Comparison of ENCODE assay signal across 11 cellular contexts in genomic region chr19:15291666-15292065, GRCh38. TPM values are rescaled to one million over a fixed set of nuclear protein-coding genes. Genes with fewer than 3 reads are reported as not detected.
DNase-seq lines count a peak whose midpoint lies in the region; ATAC-seq and TF ChIP-seq lines count a peak whose summit lies in the region.
"Had no signal": no experiment of that assay in that cellular context is flagged by ENCODE, and none has a peak within 500 bp of the region (broad histone marks: within the 10 kb centered on the region; RNA-seq: fewer than 3 reads in every experiment).

No MANE protein-coding gene starts in this region.

- peak overlapping the region; percentile 30 for H3K27ac ChIP-seq in DOHH2 (ENCODE audit: low read depth, low read length)
- H3K27ac ChIP-seq: left lung, tibial artery had no signal

- H3K9me2 ChIP-seq in DOHH2 (replicated peaks; ENCODE audit: control insufficient read depth, low read length) = no peaks in the 10 kb centered on the region

- DNase-seq in naive thymus-derived CD8-positive, alpha-beta T cell = no peak
- no peak for DNase-seq in DMS79 treated with DMSO at 0.1 percent for 48 hours (lab: John Stamatoyannopoulos, UW)
- DNase-seq in DMS53 treated with DMSO at 0.1 percent for 48 hours (lab: John Stamatoyannopoulos, UW; ENCODE audit: unreplicated experiment) = no peak
- DNase-seq: Calu3, left lung, nucleus accumbens, tibial artery had no signal

- peak overlapping the region in 2 of 4 donors; percentile 64 to 69 for H3K4me3 Mint-ChIP-seq in IgD-negative memory B cell
- peak overlapping the region; percentile 72 for H3K4me3 Mint-ChIP-seq in activated naive CD8-positive, alpha-beta T cell
- peak overlapping the region in 7 of 10 donors; percentile 65 to 90 (median 79) for H3K4me3 Mint-ChIP-seq in naive thymus-derived CD8-positive, alpha-beta T cell

- H3K9me3 Mint-ChIP-seq in IgD-negative memory B cell = no peaks in the 10 kb centered on the region
- H3K9me3 Mint-ChIP-seq in activated naive CD8-positive, alpha-beta T cell (ENCODE audit: low read depth) = no peaks in the 10 kb centered on the region
- H3K9me3 Mint-ChIP-seq in naive thymus-derived CD8-positive, alpha-beta T cell = no peaks in the 10 kb centered on the region

- H3K79me2 ChIP-seq in DOHH2 (ENCODE audit: control insufficient read depth, low read length) = peaks cover 97% of the 10 kb centered on the region

- H3K36me3 ChIP-seq in DOHH2 (ENCODE audit: control insufficient read depth, low read length) = peaks cover 12% of the 10 kb centered on the region
- H3K36me3 ChIP-seq: tibial artery had no signal

- peaks cover 4% of the 10 kb centered on the region for H3K36me3 Mint-ChIP-seq in IgD-negative memory B cell
- H3K36me3 Mint-ChIP-seq in activated naive CD8-positive, alpha-beta T cell = peaks cover 4% of the 10 kb centered on the region
- H3K36me3 Mint-ChIP-seq in naive thymus-derived CD8-positive, alpha-beta T cell = peaks cover 0 to 14% (median 1%) of the 10 kb centered on the region in 3 donors

- peak overlapping the region; percentile 53 for H3K4me2 ChIP-seq in DOHH2 (ENCODE audit: low read length)

- no peaks in the 10 kb centered on the region for H3K27me3 ChIP-seq in DOHH2 (ENCODE audit: control insufficient read depth, low read length)
- H3K27me3 ChIP-seq: left lung, tibial artery had no signal

- no peaks in the 10 kb centered on the region for H3K27me3 Mint-ChIP-seq in IgD-negative memory B cell
- no peaks in the 10 kb centered on the region for H3K27me3 Mint-ChIP-seq in activated naive CD8-positive, alpha-beta T cell
- H3K27me3 Mint-ChIP-seq in naive thymus-derived CD8-positive, alpha-beta T cell = no peaks in the 10 kb centered on the region

- TF ChIP-seq CTCF in DOHH2 (IDR thresholded peaks at IDR 0.05; ENCODE audit: low read depth, low read length, poor library complexity, severe bottlenecking) = no peak

- POLR2A ChIA-PET in naive thymus-derived CD8-positive, alpha-beta T cell (lab: Charles Lee) = interaction anchor here (0.6 to 1.2 kb wide), 4 partner anchors 8 to 183 kb away, joined by 3 to 5 read pairs (median 4); no protein-coding TSS in a partner anchor

- ATAC-seq in naive thymus-derived CD8-positive, alpha-beta T cell = no peak
- no peak for ATAC-seq in GM21619 (IDR thresholded peaks at IDR 0.05; ENCODE audit: unreplicated experiment)
- ATAC-seq: left lung had no signal

- H3K9me3 ChIP-seq in DOHH2 (ENCODE audit: control insufficient read depth, insufficient read depth, low read length) = no peaks in the 10 kb centered on the region
- H3K9me3 ChIP-seq: left lung, tibial artery had no signal

- H3K4me1 Mint-ChIP-seq in IgD-negative memory B cell = peaks cover 72 to 82% (median 77%) of the 10 kb centered on the region in 3 donors
- peaks cover 96% of the 10 kb centered on the region for H3K4me1 Mint-ChIP-seq in activated naive CD8-positive, alpha-beta T cell (ENCODE audit: low read depth)
- peaks cover 57 to 99% (median 94%) of the 10 kb centered on the region in 4 donors for H3K4me1 Mint-ChIP-seq in naive thymus-derived CD8-positive, alpha-beta T cell

- H3K4me3 ChIP-seq in DOHH2 (ENCODE audit: low read length) = peak overlapping the region; percentile 15
- H3K4me3 ChIP-seq: left lung, tibial artery had no signal

- H3K4me1 ChIP-seq in DOHH2 (ENCODE audit: control insufficient read depth, low read length) = peaks cover 92% of the 10 kb centered on the region

- H4K20me1 ChIP-seq in DOHH2 (ENCODE audit: control insufficient read depth, insufficient read depth, low read depth, low read length) = peaks cover 53% of the 10 kb centered on the region

- H3K27ac Mint-ChIP-seq in IgD-negative memory B cell = peak overlapping the region in 2 of 3 donors; percentile 11 to 47
- peak overlapping the region; percentile 83 for H3K27ac Mint-ChIP-seq in activated naive CD8-positive, alpha-beta T cell
- H3K27ac Mint-ChIP-seq in naive thymus-derived CD8-positive, alpha-beta T cell = peak overlapping the region in 5 of 10 donors; percentile 1 to 70 (median 57)

- H3F3A ChIP-seq in DOHH2 (ENCODE audit: control insufficient read depth, insufficient read depth) = peaks cover 25% of the 10 kb centered on the region

RNA-seq across cellular contexts. Expression of gene BRD4, which starts 40.7 kb away (rescaled TPM):
- polyA plus RNA-seq in IgD-negative memory B cell = 20.5 TPM
- total RNA-seq in naive thymus-derived CD8-positive, alpha-beta T cell = 100 to 1,000 TPM; 172 to 180 TPM
- polyA plus RNA-seq in naive thymus-derived CD8-positive, alpha-beta T cell = 10 to 100 TPM; 10.6 to 37.2 (median 11.5) TPM

RNA-seq across cellular contexts. Expression of gene EPHX3, which starts 59.4 kb away (rescaled TPM):
- not detected for polyA plus RNA-seq in IgD-negative memory B cell
- under 1 TPM in 1 of 2 experiments, not detected in 1; 0.65 TPM for total RNA-seq in naive thymus-derived CD8-positive, alpha-beta T cell
- not detected for polyA plus RNA-seq in naive thymus-derived CD8-positive, alpha-beta T cell
